ENCODE assay signal across 8 cellular contexts in genomic region chr17:37506678-37507077, GRCh38. TPM values are rescaled to one million over a fixed set of nuclear protein-coding genes. Genes with fewer than 3 reads are reported as not detected.
DNase-seq lines count a peak whose midpoint lies in the region; ATAC-seq and TF ChIP-seq lines count a peak whose summit lies in the region.

No MANE protein-coding gene starts in this region.

- H4K20me1 ChIP-seq in GM23338 (replicated peaks; ENCODE audit: insufficient read depth), result no peaks in the 10 kb centered on the region; the same call in none of the 2 replicates

- TF ChIP-seq CTCF in GM23338 (conservative IDR thresholded peaks at IDR 0.05; ENCODE audit: low read depth in 2 of 2) (peak; percentile 64), RWPE1 (conservative IDR thresholded peaks at IDR 0.05; ENCODE audit: low read depth) (peak; percentile 39), epithelial cell of proximal tubule (conservative IDR thresholded peaks at IDR 0.05; ENCODE audit: low read depth, low read length) (peak; percentile 69), osteocyte (IDR thresholded peaks at IDR 0.05) (peak; percentile 42)

- H3K4me3 Mint-ChIP-seq in GM23338 (no peak overlapping the region), osteocyte (ENCODE audit: unreplicated experiment) (no peak overlapping the region)

- H3K36me3 Mint-ChIP-seq in GM23338 (ENCODE audit: low read depth) (no peaks in the 10 kb centered on the region), osteocyte (ENCODE audit: unreplicated experiment) (no peaks in the 10 kb centered on the region)

- peaks cover 5% of the 10 kb centered on the region; the same call in 1 of the 2 replicates for H3K4me1 ChIP-seq in GM23338 (ENCODE audit: insufficient read depth)

- DNase-seq in AG20443 (ENCODE audit: low spot score), result peak; percentile 40
- DNase-seq in GM23338 (ENCODE audit: low spot score), result peak; percentile 91
- DNase-seq in RWPE1 (ENCODE audit: low spot score), result peak; percentile 29
- DNase-seq in epithelial cell of proximal tubule (ENCODE audit: low read depth), result no peak
- DNase-seq in osteocyte (ENCODE audit: extremely low spot score, unreplicated experiment), result no peak

- H3K27ac Mint-ChIP-seq in GM23338 (no peak overlapping the region), osteocyte (ENCODE audit: unreplicated experiment) (peak overlapping the region; percentile 50)

- H3K27me3 ChIP-seq in GM23338 (ENCODE audit: insufficient read depth), result no peaks in the 10 kb centered on the region

- H3K36me3 ChIP-seq in GM23338 (ENCODE audit: insufficient read depth), result no peaks in the 10 kb centered on the region

- peak overlapping the region; percentile 72; the same call in 1 of the 2 replicates for H3K27ac ChIP-seq in GM23338 (ENCODE audit: low read depth)
- H3K27ac ChIP-seq in RWPE1, result peak overlapping the region; percentile 48

- ATAC-seq in GM23338 (peak; percentile 99), GM19397 (IDR thresholded peaks at IDR 0.05; ENCODE audit: unreplicated experiment) (no peak), GM21381 (IDR thresholded peaks at IDR 0.05; ENCODE audit: unreplicated experiment) (no peak), GM21529 (IDR thresholded peaks at IDR 0.05; ENCODE audit: unreplicated experiment) (no peak)

- H3K27me3 Mint-ChIP-seq in GM23338 (ENCODE audit: insufficient read depth, low read depth, poor library complexity) (peaks cover 2% of the 10 kb centered on the region), osteocyte (ENCODE audit: unreplicated experiment) (no peaks in the 10 kb centered on the region)

- H3K9me3 Mint-ChIP-seq in GM23338 (no peaks in the 10 kb centered on the region), osteocyte (ENCODE audit: unreplicated experiment) (no peaks in the 10 kb centered on the region)

- CTCF ChIA-PET in RWPE1 (lab: Yijun Ruan, JAX), result interaction anchor here (0.6 to 1.3 kb wide), 5 partner anchors 8 to 20 kb away, joined by 3 to 4 read pairs (median 3); no protein-coding TSS in a partner anchor

- H3K9me2 ChIP-seq in GM23338 (ENCODE audit: insufficient read depth), result no peaks in the 10 kb centered on the region

- no peak overlapping the region for H2AFZ ChIP-seq in GM23338

- POLR2A ChIA-PET in RWPE1 (lab: Yijun Ruan, JAX; ENCODE audit: low non-redundant PET), result no interaction called here

- H3K79me2 ChIP-seq in GM23338 (replicated peaks; ENCODE audit: insufficient read depth), result peaks cover 31% of the 10 kb centered on the region

- peaks cover 16% of the 10 kb centered on the region for H3K4me1 Mint-ChIP-seq in GM23338
- peaks cover 11% of the 10 kb centered on the region for H3K4me1 Mint-ChIP-seq in osteocyte (ENCODE audit: unreplicated experiment)

- peaks cover 16% of the 10 kb centered on the region; the same call in 1 of the 2 replicates for H3F3A ChIP-seq in GM23338 (replicated peaks; ENCODE audit: low read depth)

- H3K4me3 ChIP-seq in GM23338 (no peak overlapping the region), epithelial cell of proximal tubule (ENCODE audit: low read depth, low read length) (no peak overlapping the region)

- no peak overlapping the region for H3K4me2 ChIP-seq in GM23338

TF ChIP-seq in GM23338, 12 proteins besides CTCF, POLR2A, EP300 and RAD21 (continues in another document):
- TF ChIP-seq ZNF114 (CRISPR knock-in tag; IDR thresholded peaks at IDR 0.05) (no peak), EZH2phosphoT487 (IDR thresholded peaks at IDR 0.05; ENCODE audit: unreplicated experiment) (no peak), STAT1 (IDR thresholded peaks at IDR 0.05; ENCODE audit: unreplicated experiment) (no peak), ZNF331 (CRISPR knock-in tag; IDR thresholded peaks at IDR 0.05; ENCODE audit: low read depth) (no peak), REST (IDR thresholded peaks at IDR 0.05; ENCODE audit: unreplicated experiment) (no peak), ETS1 (IDR thresholded peaks at IDR 0.05) (no peak), NANOG (IDR thresholded peaks at IDR 0.05; ENCODE audit: borderline replicate concordance) (no peak)

RNA-seq across cellular contexts. Expression of gene DUSP14, which starts 17.0 kb away (rescaled TPM):
- 38.7 and 41.2 TPM in 2 replicates for total RNA-seq in GM23338 (2014; rRNA removed; shearing (Covaris generic))
- polyA plus RNA-seq in GM23338 (2016; fragmentation: Nextera tagmentation; extraction: Ambion mirVana), result 34.3 and 36.7 TPM in 2 replicates
- total RNA-seq in epithelial cell of proximal tubule (29.2 and 87.7 TPM in 2 replicates), osteocyte (34.4 and 35.7 TPM in 2 replicates)

Comparison
In these comparisons a context has a peak if more than half of its experiments do, and no peak if none do; other contexts are left out.
1. DNase-seq: peak in AG20443 (single experiment), GM23338 (single experiment) and RWPE1 (single experiment); none in epithelial cell of proximal tubule (single experiment) and osteocyte (single experiment).
2. Peak in every context shown above with its lines, with median percentiles within 50 percentile points of each other: CTCF ChIP-seq.